Comparison of ENCODE assay signal across 1 cellular context in the genomic region with DNA sequence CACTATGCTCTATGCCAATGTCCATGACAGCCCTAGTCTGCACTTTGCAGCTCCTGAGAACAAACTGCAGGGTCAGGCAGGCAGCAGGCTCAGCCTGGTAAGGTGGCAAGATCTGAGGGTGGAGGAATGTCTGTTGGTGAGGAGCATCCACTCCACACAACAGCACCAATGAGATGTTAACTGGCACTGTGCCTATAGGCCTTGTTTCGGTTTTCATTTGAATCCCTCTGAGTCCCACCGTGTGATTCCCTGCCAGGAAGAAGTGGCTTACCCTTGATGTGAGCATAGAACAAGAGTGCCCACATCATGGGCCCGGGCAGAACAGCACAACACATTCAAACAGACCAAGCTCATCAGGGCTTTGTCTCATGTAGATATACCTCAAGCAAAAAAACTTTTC.
TF ChIP-seq lines count a peak whose summit lies in the region.

No MANE protein-coding gene starts in this region.

TF ChIP-seq in IMR-90, 13 proteins besides CTCF, POLR2A, EP300 and RAD21:
- TF ChIP-seq CHD1 (IDR thresholded peaks at IDR 0.05; ENCODE audit: low read depth, low read length): no peak
- no peak for TF ChIP-seq CEBPB (IDR thresholded peaks at IDR 0.05; ENCODE audit: low read depth, low read length)
- no peak for TF ChIP-seq MXI1 (IDR thresholded peaks at IDR 0.05; ENCODE audit: borderline replicate concordance, low read depth, low read length)
- TF ChIP-seq ELK1 (IDR thresholded peaks at IDR 0.05; ENCODE audit: borderline replicate concordance, low read depth, low read length): no peak
- TF ChIP-seq SMC3 (IDR thresholded peaks at IDR 0.05; ENCODE audit: low read depth, low read length): no peak
- TF ChIP-seq FOS (IDR thresholded peaks at IDR 0.05; ENCODE audit: low read depth, low read length): no peak
- TF ChIP-seq MAZ (IDR thresholded peaks at IDR 0.05; ENCODE audit: borderline replicate concordance, low read depth, low read length): no peak
- no peak for TF ChIP-seq BHLHE40 (IDR thresholded peaks at IDR 0.05; ENCODE audit: low read depth, low read length)
- TF ChIP-seq NFE2L2 (IDR thresholded peaks at IDR 0.05; ENCODE audit: low read depth, low read length): no peak
- TF ChIP-seq RFX5 (IDR thresholded peaks at IDR 0.05; ENCODE audit: low read depth, low read length): no peak
- TF ChIP-seq USF2 (IDR thresholded peaks at IDR 0.05; ENCODE audit: low read depth, low read length): no peak
- TF ChIP-seq MAFK (IDR thresholded peaks at IDR 0.05; ENCODE audit: low read depth, low read length): no peak
- TF ChIP-seq RCOR1 (IDR thresholded peaks at IDR 0.05; ENCODE audit: insufficient replicate concordance, low read length): no peak
TF ChIP-seq in IMR-90: peak in this region for 0.
